Comparison of ENCODE assay signal across 21 cellular contexts in the genomic region with DNA sequence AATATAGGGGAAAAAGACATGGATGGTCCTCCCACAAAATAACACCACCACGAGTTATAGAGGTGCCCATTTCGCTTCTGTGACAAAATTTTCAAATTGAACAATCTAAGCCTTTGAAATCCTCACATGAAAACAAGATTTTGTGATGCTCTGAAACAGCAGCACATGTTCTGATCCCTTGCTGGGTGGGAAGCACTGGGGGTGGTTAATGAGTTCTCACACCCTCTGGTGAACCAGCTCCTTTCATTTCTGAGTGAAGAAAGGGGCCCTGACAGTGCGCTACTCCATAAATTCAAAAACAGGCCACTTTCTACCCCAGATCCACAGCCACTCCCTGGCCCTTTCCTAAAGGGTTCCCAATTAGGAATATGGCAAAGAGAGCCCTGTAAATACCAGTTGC.
DNase-seq lines count a peak whose midpoint lies in the region; ATAC-seq, FAIRE-seq and TF ChIP-seq lines count a peak whose summit lies in the region.
"Had no signal": no experiment of that assay in that cellular context is flagged by ENCODE, and none has a peak within 500 bp of the region (broad histone marks: within the 10 kb centered on the region; RNA-seq: fewer than 3 reads in every experiment).

No MANE protein-coding gene starts in this region.

- H3K4me1 ChIP-seq in GM12878 (ENCODE audit: control insufficient read depth, insufficient read depth, low read length) (peaks cover 40% of the 10 kb centered on the region), gastroesophageal sphincter (peaks cover 6 to 67% (median 7%) of the 10 kb centered on the region in 3 donors)

- peaks cover 92% of the 10 kb centered on the region for H3K79me2 ChIP-seq in GM12878 (ENCODE audit: control insufficient read depth, insufficient read depth, low read length)

- H3K27me3 Mint-ChIP-seq in activated naive CD4-positive, alpha-beta T cell treated with anti-CD3 and anti-CD28 coated beads, Interleukin-2, amount 50 U/mL, for 24 hours = no peaks in the 10 kb centered on the region

- ATAC-seq in GM12878 (no peak), gastroesophageal sphincter (no peak), HG03108 (IDR thresholded peaks at IDR 0.05; ENCODE audit: unreplicated experiment) (no peak), HG03354 (IDR thresholded peaks at IDR 0.05; ENCODE audit: poor library complexity, severe bottlenecking, unreplicated experiment) (no peak)
- no peak for ATAC-seq in stimulated activated effector memory CD8-positive, alpha-beta T cell treated with anti-CD3 and anti-CD28 coated beads, Interleukin-12 subunit alpha, Interleukin-12 subunit beta, amount 100 ng/mL, for 72 hours
- ATAC-seq: HCT116, K562 had no signal

- H2AFZ ChIP-seq in GM12878 (ENCODE audit: control insufficient read depth, low read depth, low read length) = no peak overlapping the region
- H2AFZ ChIP-seq: GM23248 had no signal

- in situ Hi-C loops in GM12878 (cut with MboI) = no loop called here

- WGBS in GM12878 (ENCODE audit: insufficient coverage, insufficient replicate concordance, low lambda C conversion rate, missing lambda C conversion rate) = 100% methylated on average over 3 of the region's 3 CpGs
- WGBS in gastroesophageal sphincter (ENCODE audit: low coverage in 1 of 2), 2 donors = 90 to 100% methylated on average over 2 to 3 of the region's 3 CpGs

- H3K36me3 Mint-ChIP-seq in activated naive CD4-positive, alpha-beta T cell treated with anti-CD3 and anti-CD28 coated beads, Interleukin-2, amount 50 U/mL, for 24 hours = no peaks in the 10 kb centered on the region
- no peaks in the 10 kb centered on the region for H3K36me3 Mint-ChIP-seq in stimulated activated effector memory CD8-positive, alpha-beta T cell treated with anti-CD3 and anti-CD28 coated beads, Interleukin-12 subunit alpha, Interleukin-12 subunit beta, amount 100 ng/mL, for 72 hours

- POLR2A ChIA-PET in GM12878 (lab: Charles Lee) = interaction anchor here (0.9 to 1.2 kb wide), 3 partner anchors 16 to 70 kb away, joined by 3 to 6 read pairs (median 3); no protein-coding TSS in a partner anchor

- DNase-seq in activated naive CD4-positive, alpha-beta T cell treated with anti-CD3 and anti-CD28 coated beads, Interleukin-2, amount 50 U/mL, for 16 hours = no peak
- no peak for DNase-seq in GM12878 (ENCODE audit: low read depth, low spot score)
- DNase-seq in stimulated activated effector memory CD8-positive, alpha-beta T cell treated with anti-CD3 and anti-CD28 coated beads, Interleukin-12 subunit alpha, Interleukin-12 subunit beta, amount 100 ng/mL, for 72 hours (ENCODE audit: low spot score in 2 of 2) = no peak
- no peak for DNase-seq in activated CD4-positive, CD25-positive, alpha-beta regulatory T cell treated with anti-CD3 and anti-CD28 coated beads, Interleukin-2, amount 50 U/mL, for 72 hours
- DNase-seq: AML-193, DMS153, GDM1, GM23248, NCI-H1105 treated with DMSO at 0.1 percent for 48 hours, NCI-H187, NCI-H2227 treated with DMSO at 0.1 percent for 48 hours, NCI-H510A treated with DMSO at 0.1 percent for 48 hours, NCI-H82, SHP77 had no signal

- no TSS peak for BruUV-seq in GM12878 (replicated peaks; lab: Mats Ljungman, UMichigan)

- H3K9me3 ChIP-seq in GM12878 (replicated peaks; ENCODE audit: control insufficient read depth, insufficient read depth, low read length) = no peaks in the 10 kb centered on the region; the same call in 1 of the 3 replicates
- no peaks in the 10 kb centered on the region for H3K9me3 ChIP-seq in gastroesophageal sphincter

- H3K9me3 Mint-ChIP-seq in activated naive CD4-positive, alpha-beta T cell treated with anti-CD3 and anti-CD28 coated beads, Interleukin-2, amount 50 U/mL, for 24 hours = no peaks in the 10 kb centered on the region
- H3K9me3 Mint-ChIP-seq in stimulated activated effector memory CD8-positive, alpha-beta T cell treated with anti-CD3 and anti-CD28 coated beads, Interleukin-12 subunit alpha, Interleukin-12 subunit beta, amount 100 ng/mL, for 72 hours = no peaks in the 10 kb centered on the region

- H3K9ac ChIP-seq in GM12878 (ENCODE audit: control insufficient read depth, insufficient read depth, low read length) = no peak overlapping the region
- H3K9ac ChIP-seq: GM23248 had no signal

- RAD21 ChIA-PET in GM12878 (lab: Charles Lee; ENCODE audit: unreplicated experiment) = interaction anchor here (1.0 to 3.6 kb wide), 10 partner anchors 10 to 1002 kb away, joined by 3 to 24 read pairs (median 4); no protein-coding TSS in a partner anchor

- no peak for TF ChIP-seq POLR2A in GM12878 (IDR thresholded peaks at IDR 0.05; ENCODE audit: low read depth, low read length)
- no peak for TF ChIP-seq POLR2A in gastroesophageal sphincter (IDR thresholded peaks at IDR 0.05)

- SMC1A ChIA-PET in GM12878 (lab: Charles Lee; ENCODE audit: uncharacterized antibody, unreplicated experiment) = interaction anchor here (0.8 to 7.0 kb wide), 19 partner anchors 9 to 168 kb away, joined by 3 to 89 read pairs (median 4); no protein-coding TSS in a partner anchor

- TF ChIP-seq RAD21 in GM12878 (IDR thresholded peaks at IDR 0.05; ENCODE audit: insufficient read depth, low read depth, low read length) = no peak

- H3K27me3 ChIP-seq in GM12878 (replicated peaks in 1 of 2; ENCODE audit: control insufficient read depth in 2 of 2, insufficient read depth in 2 of 2, low read length in 1 of 2) (no peaks in the 10 kb centered on the region), gastroesophageal sphincter (no peaks in the 10 kb centered on the region)

- CTCF ChIA-PET in GM12878 (lab: Yijun Ruan, JAX) = interaction anchor here (0.6 to 1.9 kb wide), 10 partner anchors 9 to 142 kb away, joined by 3 to 5 read pairs (median 3); no protein-coding TSS in a partner anchor

- peak overlapping the region; percentile 78 for H3K27ac Mint-ChIP-seq in activated naive CD4-positive, alpha-beta T cell treated with anti-CD3 and anti-CD28 coated beads, Interleukin-2, amount 50 U/mL, for 24 hours
- peak overlapping the region; percentile 32 for H3K27ac Mint-ChIP-seq in stimulated activated effector memory CD8-positive, alpha-beta T cell treated with anti-CD3 and anti-CD28 coated beads, Interleukin-12 subunit alpha, Interleukin-12 subunit beta, amount 100 ng/mL, for 72 hours

- peak overlapping the region; percentile 25 for H3K27ac ChIP-seq in GM12878 (ENCODE audit: control insufficient read depth, insufficient read depth)
- peak overlapping the region; percentile 43 to 61 (median 50) for H3K27ac ChIP-seq in gastroesophageal sphincter
- H3K27ac ChIP-seq: 22Rv1, GM23248 had no signal

- TF ChIP-seq CTCF in GM12878 (IDR thresholded peaks at IDR 0.05 in 2 of 3, conservative IDR thresholded peaks at IDR 0.05 in 1 of 3; ENCODE audit: control insufficient read depth in 2 of 3, extremely low read depth in 1 of 3, insufficient read depth in 1 of 3, low read depth in 3 of 3, low read length in 3 of 3) (no peak), gastroesophageal sphincter (IDR thresholded peaks at IDR 0.05) (no peak)

- intact Hi-C loops in GM12878 (cut with micrococcal nuclease; ENCODE audit: unreplicated experiment) = no loop called here

- FAIRE-seq in GM12878 (lab: Jason Lieb, UNC) = no peak
- FAIRE-seq: K562 had no signal

- no peaks in the 10 kb centered on the region for H4K20me1 ChIP-seq in GM12878 (ENCODE audit: control insufficient read depth, insufficient read depth)

- peaks cover 76% of the 10 kb centered on the region for H3K4me1 Mint-ChIP-seq in activated naive CD4-positive, alpha-beta T cell treated with anti-CD3 and anti-CD28 coated beads, Interleukin-2, amount 50 U/mL, for 24 hours
- H3K4me1 Mint-ChIP-seq in stimulated activated effector memory CD8-positive, alpha-beta T cell treated with anti-CD3 and anti-CD28 coated beads, Interleukin-12 subunit alpha, Interleukin-12 subunit beta, amount 100 ng/mL, for 72 hours = peaks cover 17% of the 10 kb centered on the region

- H3K4me2 ChIP-seq in GM12878 (ENCODE audit: control insufficient read depth, insufficient read depth) = peak overlapping the region; percentile 47

- H3K4me3 ChIP-seq in GM12878 = no peak overlapping the region
- H3K4me3 ChIP-seq in gastroesophageal sphincter = no peak overlapping the region
- H3K4me3 ChIP-seq: GM23248, K562 had no signal

- H3K36me3 ChIP-seq in GM12878 (ENCODE audit: control insufficient read depth in 2 of 2, insufficient read depth in 2 of 2, low read length in 1 of 2) (no peaks in the 10 kb centered on the region), gastroesophageal sphincter (no peaks in the 10 kb centered on the region)

- TF ChIP-seq EP300 in GM12878 (IDR thresholded peaks at IDR 0.05; ENCODE audit: borderline replicate concordance in 1 of 2, control insufficient read depth in 1 of 2, low read depth in 2 of 2, low read length in 2 of 2) (no peak), gastroesophageal sphincter (IDR thresholded peaks at IDR 0.05) (no peak)

- H3K4me3 Mint-ChIP-seq in activated naive CD4-positive, alpha-beta T cell treated with anti-CD3 and anti-CD28 coated beads, Interleukin-2, amount 50 U/mL, for 24 hours = no peak overlapping the region
- H3K4me3 Mint-ChIP-seq in stimulated activated effector memory CD8-positive, alpha-beta T cell treated with anti-CD3 and anti-CD28 coated beads, Interleukin-12 subunit alpha, Interleukin-12 subunit beta, amount 100 ng/mL, for 72 hours = no peak overlapping the region

TF ChIP-seq in GM12878, 131 proteins besides CTCF, POLR2A, EP300 and RAD21:
- TF ChIP-seq SIN3A (IDR thresholded peaks at IDR 0.05; ENCODE audit: low read depth, low read length) (no peak), MEF2A (IDR thresholded peaks at IDR 0.05; ENCODE audit: insufficient read depth, low read depth, low read length) (0 out of 2 replicates have a peak, but pooled peaks have one; percentile 38)
